13 cellular contexts compared by ENCODE assay signal in the genomic region with DNA sequence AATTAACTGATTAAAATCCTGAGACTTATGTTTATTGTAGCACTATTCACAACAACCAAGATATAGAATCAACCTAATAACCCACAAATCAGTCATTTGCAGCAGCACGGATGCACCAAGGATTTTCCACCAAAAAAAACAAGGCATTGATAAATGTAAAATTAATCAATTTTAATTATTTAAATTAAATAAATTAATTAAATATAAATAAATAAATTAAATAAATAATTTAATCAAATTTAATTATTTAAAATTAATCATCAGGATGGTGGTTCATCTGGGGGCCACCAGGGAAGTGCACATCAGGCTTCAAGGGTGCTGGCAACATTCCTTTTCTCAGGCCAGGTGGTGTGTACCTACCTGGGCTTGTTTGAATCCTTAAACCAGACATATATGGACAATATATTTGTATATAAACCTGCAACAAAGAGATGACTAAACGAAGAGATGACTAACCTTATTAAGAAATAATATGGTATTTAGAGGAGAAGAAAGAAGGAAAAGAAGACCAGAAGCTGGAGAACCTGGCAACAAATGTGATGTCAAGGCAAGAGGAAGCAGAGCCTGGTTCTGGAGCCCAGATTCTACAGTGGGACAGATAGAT.
DNase-seq lines count a peak whose midpoint lies in the region; ATAC-seq and TF ChIP-seq lines count a peak whose summit lies in the region.
"Had no signal": no experiment of that assay in that cellular context is flagged by ENCODE, and none has a peak within 500 bp of the region (broad histone marks: within the 10 kb centered on the region; RNA-seq: fewer than 3 reads in every experiment).

No MANE protein-coding gene starts in this region.

- no peaks in the 10 kb centered on the region for H3K79me2 ChIP-seq in GM23248 (ENCODE audit: insufficient read depth)

- WGBS in GM23248 (ENCODE audit: low coverage in 1 of 2, low lambda C conversion rate in 2 of 2, missing lambda C conversion rate in 2 of 2), 2 experiments, result 52 to 60% methylated on average over 2 of the region's 2 CpGs

- H3K4me1 Mint-ChIP-seq in activated CD4-positive, alpha-beta T cell treated with anti-CD3 and anti-CD28 coated beads for 36 hours, result no peaks in the 10 kb centered on the region

- in situ Hi-C loops in GM23248 (cut with MboI), result no loop called here

- H3K4me3 ChIP-seq in BLaER1 (no peak overlapping the region; the same call in 1 of the 2 replicates), GM23248 (no peak overlapping the region), fibroblast of mammary gland (ENCODE audit: control insufficient read depth, low read depth, low read length) (no peak overlapping the region)
- H3K4me3 ChIP-seq: GM23338 had no signal

- no peaks in the 10 kb centered on the region for H3K9me3 Mint-ChIP-seq in activated CD4-positive, alpha-beta T cell treated with anti-CD3 and anti-CD28 coated beads for 36 hours (ENCODE audit: low read depth)
- H3K9me3 Mint-ChIP-seq: CD8-positive, alpha-beta T cell; GM23338 had no signal

- H3K27me3 ChIP-seq in BLaER1 (no peaks in the 10 kb centered on the region), GM23248 (replicated peaks; ENCODE audit: insufficient read depth) (0 out of 2 replicates have a peak, but pooled peaks cover 4% of the 10 kb centered on the region)

- H2AFZ ChIP-seq in GM23248, result no peak overlapping the region

- ATAC-seq in activated CD4-positive, alpha-beta T cell treated with anti-CD3 and anti-CD28 coated beads for 36 hours, result no peak
- ATAC-seq in GM21367 (IDR thresholded peaks at IDR 0.05; ENCODE audit: unreplicated experiment), result no peak
- no peak for ATAC-seq in GM21447 (IDR thresholded peaks at IDR 0.05; ENCODE audit: unreplicated experiment)
- ATAC-seq: CD8-positive, alpha-beta T cell; GM23338 had no signal

- no peaks in the 10 kb centered on the region for H3K36me3 Mint-ChIP-seq in activated CD4-positive, alpha-beta T cell treated with anti-CD3 and anti-CD28 coated beads for 36 hours (ENCODE audit: low read depth)
- H3K36me3 Mint-ChIP-seq: CD8-positive, alpha-beta T cell had no signal

- H3K4me2 ChIP-seq in BLaER1 (peak overlapping the region; percentile 82), GM23248 (ENCODE audit: unreplicated experiment) (no peak overlapping the region)
- H3K4me2 ChIP-seq: GM23338 had no signal

- H3K9ac ChIP-seq in BLaER1 (peak overlapping the region; percentile 70; the same call in 1 of the 2 replicates), GM23248 (no peak overlapping the region)

- peaks cover 13% of the 10 kb centered on the region for H3K9me3 ChIP-seq in BLaER1
- no peaks in the 10 kb centered on the region for H3K9me3 ChIP-seq in GM23248 (ENCODE audit: low read depth)

- POLR2A ChIA-PET in RWPE1 (lab: Yijun Ruan, JAX; ENCODE audit: low non-redundant PET), result no interaction called here
- POLR2A ChIA-PET in activated CD4-positive, alpha-beta T cell treated with anti-CD3 and anti-CD28 coated beads for 36 hours (lab: Charles Lee), result no interaction called here

- TF ChIP-seq CTCF in RWPE1 (conservative IDR thresholded peaks at IDR 0.05; ENCODE audit: low read depth) (no peak), fibroblast of mammary gland (conservative IDR thresholded peaks at IDR 0.05; ENCODE audit: control insufficient read depth, insufficient read depth, low read depth, low read length) (no peak)

- no peak overlapping the region for H3K4me3 Mint-ChIP-seq in activated CD4-positive, alpha-beta T cell treated with anti-CD3 and anti-CD28 coated beads for 36 hours
- H3K4me3 Mint-ChIP-seq: CD8-positive, alpha-beta T cell; GM23338 had no signal

- H3F3A ChIP-seq in GM23248 (ENCODE audit: insufficient read depth), result no peaks in the 10 kb centered on the region

- intact Hi-C loops in activated CD4-positive, alpha-beta T cell treated with anti-CD3 and anti-CD28 coated beads for 36 hours (cut with DNase I, micrococcal nuclease), result no loop called here

- H3K36me3 ChIP-seq in BLaER1 (no peaks in the 10 kb centered on the region), GM23248 (ENCODE audit: low read depth) (no peaks in the 10 kb centered on the region)

- H3K27me3 Mint-ChIP-seq in activated CD4-positive, alpha-beta T cell treated with anti-CD3 and anti-CD28 coated beads for 36 hours, result no peaks in the 10 kb centered on the region

- H3K4me1 ChIP-seq in BLaER1 (peaks cover 69% of the 10 kb centered on the region), GM23248 (ENCODE audit: insufficient read depth) (no peaks in the 10 kb centered on the region)

- H4K20me1 ChIP-seq in BLaER1 (no peaks in the 10 kb centered on the region), GM23248 (ENCODE audit: insufficient read depth) (no peaks in the 10 kb centered on the region)

- H3K27ac ChIP-seq in BLaER1 (peak overlapping the region; percentile 88), GM23248 (no peak overlapping the region), RWPE1 (no peak overlapping the region)

- CTCF ChIA-PET in RWPE1 (lab: Yijun Ruan, JAX), result no interaction called here
- CTCF ChIA-PET in activated CD4-positive, alpha-beta T cell treated with anti-CD3 and anti-CD28 coated beads for 36 hours (lab: Charles Lee), result no interaction called here

- H3K9me2 ChIP-seq in GM23248 (ENCODE audit: insufficient read depth), result no peaks in the 10 kb centered on the region

- no peak overlapping the region for H3K27ac Mint-ChIP-seq in activated CD4-positive, alpha-beta T cell treated with anti-CD3 and anti-CD28 coated beads for 36 hours
- H3K27ac Mint-ChIP-seq: CD8-positive, alpha-beta T cell; GM23338 had no signal

- peak; percentile 23 for DNase-seq in GM23248
- DNase-seq in RWPE1 (ENCODE audit: low spot score), result peak; percentile 64
- DNase-seq in fibroblast of mammary gland (ENCODE audit: low read depth), result peak; percentile 15
- no peak for DNase-seq in activated CD4-positive, alpha-beta T cell treated with anti-CD3 and anti-CD28 coated beads for 36 hours
- DNase-seq in GM03348 (ENCODE audit: low spot score), result no peak
- DNase-seq: AML-193; CD8-positive, alpha-beta T cell; NCI-H1105 treated with DMSO at 0.1 percent for 48 hours; NCI-H187 had no signal

Comparison
In these comparisons a context has a peak if more than half of its experiments do, and no peak if none do; other contexts are left out.
1. DNase-seq: peak in GM23248 (single experiment), RWPE1 (single experiment) and fibroblast of mammary gland (single experiment); none in activated CD4-positive, alpha-beta T cell treated with anti-CD3 and anti-CD28 coated beads for 36 hours (single experiment) and GM03348 (single experiment).